1 cellular context compared by ENCODE assay signal in the genomic region with DNA sequence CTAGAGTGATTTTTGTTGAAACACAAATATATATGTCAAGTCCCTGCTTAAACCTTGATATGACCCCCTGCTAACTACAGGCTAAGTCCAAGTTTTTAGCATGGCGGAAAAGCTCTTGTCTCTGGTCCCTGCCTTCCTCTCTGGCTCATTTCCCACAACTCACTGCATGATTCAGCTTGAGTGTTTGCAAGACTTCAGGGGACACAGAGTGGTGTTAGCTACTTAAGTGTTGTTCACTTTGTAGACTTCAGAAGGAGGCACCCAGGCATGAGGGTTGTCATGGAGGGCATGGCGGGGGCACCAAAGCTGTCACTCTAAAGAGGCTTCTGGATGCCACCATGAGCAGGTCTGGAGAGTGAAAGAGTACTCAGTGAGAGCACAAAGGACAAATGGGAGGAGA.
TF ChIP-seq lines count a peak whose summit lies in the region.

No MANE protein-coding gene starts in this region.

TF ChIP-seq in H1, 55 proteins besides CTCF, POLR2A, EP300 and RAD21 (continued from another document):
- TF ChIP-seq SRF (IDR thresholded peaks at IDR 0.05; ENCODE audit: low read depth, low read length), result no peak
- no peak for TF ChIP-seq FOSL1 (IDR thresholded peaks at IDR 0.05; ENCODE audit: insufficient read depth, low read depth, low read length)
- TF ChIP-seq, protein P1, sequence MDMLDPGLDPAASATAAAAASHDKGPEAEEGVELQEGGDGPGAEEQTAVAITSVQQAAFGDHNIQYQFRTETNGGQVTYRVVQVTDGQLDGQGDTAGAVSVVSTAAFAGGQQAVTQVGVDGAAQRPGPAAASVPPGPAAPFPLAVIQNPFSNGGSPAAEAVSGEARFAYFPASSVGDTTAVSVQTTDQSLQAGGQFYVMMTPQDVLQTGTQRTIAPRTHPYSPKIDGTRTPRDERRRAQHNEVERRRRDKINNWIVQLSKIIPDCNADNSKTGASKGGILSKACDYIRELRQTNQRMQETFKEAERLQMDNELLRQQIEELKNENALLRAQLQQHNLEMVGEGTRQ (IDR thresholded peaks at IDR 0.05; ENCODE audit: low read length), result no peak
- TF ChIP-seq, protein P2, sequence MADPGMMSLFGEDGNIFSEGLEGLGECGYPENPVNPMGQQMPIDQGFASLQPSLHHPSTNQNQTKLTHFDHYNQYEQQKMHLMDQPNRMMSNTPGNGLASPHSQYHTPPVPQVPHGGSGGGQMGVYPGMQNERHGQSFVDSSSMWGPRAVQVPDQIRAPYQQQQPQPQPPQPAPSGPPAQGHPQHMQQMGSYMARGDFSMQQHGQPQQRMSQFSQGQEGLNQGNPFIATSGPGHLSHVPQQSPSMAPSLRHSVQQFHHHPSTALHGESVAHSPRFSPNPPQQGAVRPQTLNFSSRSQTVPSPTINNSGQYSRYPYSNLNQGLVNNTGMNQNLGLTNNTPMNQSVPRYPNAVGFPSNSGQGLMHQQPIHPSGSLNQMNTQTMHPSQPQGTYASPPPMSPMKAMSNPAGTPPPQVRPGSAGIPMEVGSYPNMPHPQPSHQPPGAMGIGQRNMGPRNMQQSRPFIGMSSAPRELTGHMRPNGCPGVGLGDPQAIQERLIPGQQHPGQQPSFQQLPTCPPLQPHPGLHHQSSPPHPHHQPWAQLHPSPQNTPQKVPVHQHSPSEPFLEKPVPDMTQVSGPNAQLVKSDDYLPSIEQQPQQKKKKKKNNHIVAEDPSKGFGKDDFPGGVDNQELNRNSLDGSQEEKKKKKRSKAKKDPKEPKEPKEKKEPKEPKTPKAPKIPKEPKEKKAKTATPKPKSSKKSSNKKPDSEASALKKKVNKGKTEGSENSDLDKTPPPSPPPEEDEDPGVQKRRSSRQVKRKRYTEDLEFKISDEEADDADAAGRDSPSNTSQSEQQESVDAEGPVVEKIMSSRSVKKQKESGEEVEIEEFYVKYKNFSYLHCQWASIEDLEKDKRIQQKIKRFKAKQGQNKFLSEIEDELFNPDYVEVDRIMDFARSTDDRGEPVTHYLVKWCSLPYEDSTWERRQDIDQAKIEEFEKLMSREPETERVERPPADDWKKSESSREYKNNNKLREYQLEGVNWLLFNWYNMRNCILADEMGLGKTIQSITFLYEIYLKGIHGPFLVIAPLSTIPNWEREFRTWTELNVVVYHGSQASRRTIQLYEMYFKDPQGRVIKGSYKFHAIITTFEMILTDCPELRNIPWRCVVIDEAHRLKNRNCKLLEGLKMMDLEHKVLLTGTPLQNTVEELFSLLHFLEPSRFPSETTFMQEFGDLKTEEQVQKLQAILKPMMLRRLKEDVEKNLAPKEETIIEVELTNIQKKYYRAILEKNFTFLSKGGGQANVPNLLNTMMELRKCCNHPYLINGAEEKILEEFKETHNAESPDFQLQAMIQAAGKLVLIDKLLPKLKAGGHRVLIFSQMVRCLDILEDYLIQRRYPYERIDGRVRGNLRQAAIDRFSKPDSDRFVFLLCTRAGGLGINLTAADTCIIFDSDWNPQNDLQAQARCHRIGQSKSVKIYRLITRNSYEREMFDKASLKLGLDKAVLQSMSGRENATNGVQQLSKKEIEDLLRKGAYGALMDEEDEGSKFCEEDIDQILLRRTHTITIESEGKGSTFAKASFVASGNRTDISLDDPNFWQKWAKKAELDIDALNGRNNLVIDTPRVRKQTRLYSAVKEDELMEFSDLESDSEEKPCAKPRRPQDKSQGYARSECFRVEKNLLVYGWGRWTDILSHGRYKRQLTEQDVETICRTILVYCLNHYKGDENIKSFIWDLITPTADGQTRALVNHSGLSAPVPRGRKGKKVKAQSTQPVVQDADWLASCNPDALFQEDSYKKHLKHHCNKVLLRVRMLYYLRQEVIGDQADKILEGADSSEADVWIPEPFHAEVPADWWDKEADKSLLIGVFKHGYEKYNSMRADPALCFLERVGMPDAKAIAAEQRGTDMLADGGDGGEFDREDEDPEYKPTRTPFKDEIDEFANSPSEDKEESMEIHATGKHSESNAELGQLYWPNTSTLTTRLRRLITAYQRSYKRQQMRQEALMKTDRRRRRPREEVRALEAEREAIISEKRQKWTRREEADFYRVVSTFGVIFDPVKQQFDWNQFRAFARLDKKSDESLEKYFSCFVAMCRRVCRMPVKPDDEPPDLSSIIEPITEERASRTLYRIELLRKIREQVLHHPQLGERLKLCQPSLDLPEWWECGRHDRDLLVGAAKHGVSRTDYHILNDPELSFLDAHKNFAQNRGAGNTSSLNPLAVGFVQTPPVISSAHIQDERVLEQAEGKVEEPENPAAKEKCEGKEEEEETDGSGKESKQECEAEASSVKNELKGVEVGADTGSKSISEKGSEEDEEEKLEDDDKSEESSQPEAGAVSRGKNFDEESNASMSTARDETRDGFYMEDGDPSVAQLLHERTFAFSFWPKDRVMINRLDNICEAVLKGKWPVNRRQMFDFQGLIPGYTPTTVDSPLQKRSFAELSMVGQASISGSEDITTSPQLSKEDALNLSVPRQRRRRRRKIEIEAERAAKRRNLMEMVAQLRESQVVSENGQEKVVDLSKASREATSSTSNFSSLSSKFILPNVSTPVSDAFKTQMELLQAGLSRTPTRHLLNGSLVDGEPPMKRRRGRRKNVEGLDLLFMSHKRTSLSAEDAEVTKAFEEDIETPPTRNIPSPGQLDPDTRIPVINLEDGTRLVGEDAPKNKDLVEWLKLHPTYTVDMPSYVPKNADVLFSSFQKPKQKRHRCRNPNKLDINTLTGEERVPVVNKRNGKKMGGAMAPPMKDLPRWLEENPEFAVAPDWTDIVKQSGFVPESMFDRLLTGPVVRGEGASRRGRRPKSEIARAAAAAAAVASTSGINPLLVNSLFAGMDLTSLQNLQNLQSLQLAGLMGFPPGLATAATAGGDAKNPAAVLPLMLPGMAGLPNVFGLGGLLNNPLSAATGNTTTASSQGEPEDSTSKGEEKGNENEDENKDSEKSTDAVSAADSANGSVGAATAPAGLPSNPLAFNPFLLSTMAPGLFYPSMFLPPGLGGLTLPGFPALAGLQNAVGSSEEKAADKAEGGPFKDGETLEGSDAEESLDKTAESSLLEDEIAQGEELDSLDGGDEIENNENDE (IDR thresholded peaks at IDR 0.05; ENCODE audit: insufficient replicate concordance, low read length), result no peak
- TF ChIP-seq SP4 (IDR thresholded peaks at IDR 0.05; ENCODE audit: low read length), result no peak
- no peak for TF ChIP-seq GABPA (IDR thresholded peaks at IDR 0.05; ENCODE audit: borderline replicate concordance, insufficient read depth, low read length)
- TF ChIP-seq BCL11A (IDR thresholded peaks at IDR 0.05; ENCODE audit: low read depth in 2 of 2, low read length in 2 of 2), result no peak
